In genomic region chr13:23794267-23795161, GRCh38 we compare ENCODE assay signal across 9 cellular contexts.
DNase-seq lines count a peak whose midpoint lies in the region; ATAC-seq and TF ChIP-seq lines count a peak whose summit lies in the region.
"Had no signal": no experiment of that assay in that cellular context is flagged by ENCODE, and none has a peak within 500 bp of the region (broad histone marks: within the 10 kb centered on the region; RNA-seq: fewer than 3 reads in every experiment).

No MANE protein-coding gene starts in this region.

- no peak overlapping the region for H3K9ac ChIP-seq in endodermal cell (ENCODE audit: extremely low read depth, low read length, poor library complexity, severe bottlenecking)

- peaks cover 26% of the 10 kb centered on the region for H3K36me3 Mint-ChIP-seq in endodermal cell (ENCODE audit: low read depth)

- peaks cover 4% of the 10 kb centered on the region for H3K36me3 ChIP-seq in endodermal cell (ENCODE audit: control insufficient read depth, insufficient read depth, low read length)
- no peaks in the 10 kb centered on the region for H3K36me3 ChIP-seq in adrenal gland (replicated peaks in 1 of 2)

- H3K27me3 ChIP-seq in endodermal cell (ENCODE audit: control insufficient read depth, insufficient read depth, low read length, poor library complexity, severe bottlenecking) (no peaks in the 10 kb centered on the region), adrenal gland (no peaks in the 10 kb centered on the region)

- no peak overlapping the region for H3K4me3 Mint-ChIP-seq in endodermal cell

- intact Hi-C loops in adrenal gland (cut with DNase I): no loop called here

- H3K4me1 ChIP-seq in endodermal cell (ENCODE audit: control insufficient read depth, insufficient read depth, low read length) (no peaks in the 10 kb centered on the region), adrenal gland (replicated peaks in 1 of 2) (peaks cover 0 to 10% of the 10 kb centered on the region in 2 donors)

- no peaks in the 10 kb centered on the region for H3K4me1 Mint-ChIP-seq in endodermal cell

- DNase-seq in EL (peak; percentile 71), NCI-H460 (ENCODE audit: extremely low read depth, low read depth) (peak; percentile 4), iris pigment epithelial cell (ENCODE audit: low read depth) (peak; percentile 83), endodermal cell (no peak), NCI-H748 treated with DMSO at 0.1 percent for 48 hours (lab: John Stamatoyannopoulos, UW) (no peak), substantia nigra (lab: John Stamatoyannopoulos, UW) (no peak), adrenal gland (no peak)
- DNase-seq: naive B cell had no signal

- peak; percentile 54 for ATAC-seq in GM21717 (IDR thresholded peaks at IDR 0.05; ENCODE audit: unreplicated experiment)

- 90 to 100% methylated on average over 2 to 6 of the region's 7 CpGs for WGBS in endodermal cell (ENCODE audit: insufficient coverage in 1 of 2, insufficient read length in 1 of 2), 2 experiments
- 63 to 72% (median 69%) methylated on average over 7 of the region's 7 CpGs for WGBS in adrenal gland, 4 donors

- H3K27me3 Mint-ChIP-seq in endodermal cell (ENCODE audit: insufficient read depth): no peaks in the 10 kb centered on the region

- H3K9me3 Mint-ChIP-seq in endodermal cell: peaks cover 20% of the 10 kb centered on the region
- H3K9me3 Mint-ChIP-seq: naive B cell had no signal

- no peak overlapping the region for H3K27ac Mint-ChIP-seq in endodermal cell

- TF ChIP-seq POLR2A in adrenal gland (IDR thresholded peaks at IDR 0.05): no peak

- no peak overlapping the region for H3K4me3 ChIP-seq in endodermal cell (ENCODE audit: low read length)
- H3K4me3 ChIP-seq in adrenal gland: no peak overlapping the region

- TF ChIP-seq CTCF in endodermal cell (conservative IDR thresholded peaks at IDR 0.05) (no peak), adrenal gland (IDR thresholded peaks at IDR 0.05) (no peak)

- peaks cover 19% of the 10 kb centered on the region for H3K9me3 ChIP-seq in endodermal cell (ENCODE audit: control insufficient read depth, low read length)
- H3K9me3 ChIP-seq in adrenal gland (replicated peaks in 1 of 3): no peaks in the 10 kb centered on the region

- H3K27ac ChIP-seq in endodermal cell (ENCODE audit: low read depth, low read length): no peak overlapping the region
- H3K27ac ChIP-seq in substantia nigra (ENCODE audit: low read depth, low read length, poor library complexity, severe bottlenecking): no peak overlapping the region
- no peak overlapping the region for H3K27ac ChIP-seq in adrenal gland

Comparison
In these comparisons a context has a peak if more than half of its experiments do, and no peak if none do; other contexts are left out.
1. DNase-seq: peak in EL (single experiment), NCI-H460 (single experiment) and iris pigment epithelial cell (single experiment); none in endodermal cell (single experiment), NCI-H748 treated with DMSO at 0.1 percent for 48 hours (single experiment), substantia nigra (0 of 49) and adrenal gland (0 of 7).